9 cellular contexts compared by ENCODE assay signal in genomic region chr5:141913560-141913959, GRCh38. TPM values are rescaled to one million over a fixed set of nuclear protein-coding genes. Genes with fewer than 3 reads are reported as not detected.
DNase-seq lines count a peak whose midpoint lies in the region; FAIRE-seq lines count a peak whose summit lies in the region.
"Had no signal": no experiment of that assay in that cellular context is flagged by ENCODE, and none has a peak within 500 bp of the region (broad histone marks: within the 10 kb centered on the region; RNA-seq: fewer than 3 reads in every experiment).

No MANE protein-coding gene starts in this region.

- peaks cover 14% of the 10 kb centered on the region for H3K4me1 Mint-ChIP-seq in activated naive CD4-positive, alpha-beta T cell treated with anti-CD3 and anti-CD28 coated beads, Interleukin-2, amount 10 ng/mL, durations not matched to agents 7 days and 5 days

- H2AFZ ChIP-seq in mesenchymal stem cell (ENCODE audit: low read depth, low read length), result no peak overlapping the region

- peaks cover 12% of the 10 kb centered on the region for H3K4me1 ChIP-seq in adipocyte (ENCODE audit: control insufficient read depth, insufficient read depth, low read length)
- H3K4me1 ChIP-seq in mesenchymal stem cell (ENCODE audit: control insufficient read depth, insufficient read depth, low read depth, low read length), result peaks cover 9% of the 10 kb centered on the region

- no peak overlapping the region for H3K18ac ChIP-seq in mesenchymal stem cell (ENCODE audit: low read depth in 1 of 2, low read length in 2 of 2)

- no peak overlapping the region for H3K14ac ChIP-seq in mesenchymal stem cell (ENCODE audit: low read length in 2 of 2)

- DNase-seq in activated naive CD4-positive, alpha-beta T cell treated with anti-CD3 and anti-CD28 coated beads, Interleukin-2, amount 10 ng/mL, durations not matched to agents 7 days and 5 days, result no peak
- DNase-seq in activated naive CD4-positive, alpha-beta T cell treated with Interleukin-2 at 50 U/mL for 16 hours, result no peak
- no peak for DNase-seq in adipocyte (ENCODE audit: low read depth)
- no peak for DNase-seq in mesenchymal stem cell
- peak; percentile 45 for DNase-seq in superior temporal gyrus (ENCODE audit: extremely low spot score)
- no peak for DNase-seq in NCI-H1105 (lab: John Stamatoyannopoulos, UW)
- DNase-seq in SKM-1 (lab: John Stamatoyannopoulos, UW; ENCODE audit: unreplicated experiment), result no peak
- no peak for DNase-seq in RCC 7860 (ENCODE audit: low spot score)

- H3K4ac ChIP-seq in mesenchymal stem cell (ENCODE audit: low read depth in 1 of 2, low read length in 2 of 2), result no peak overlapping the region

- H3K9me3 ChIP-seq in adipocyte (ENCODE audit: control insufficient read depth, low read length) (no peaks in the 10 kb centered on the region), mesenchymal stem cell (ENCODE audit: control insufficient read depth, low read length) (no peaks in the 10 kb centered on the region)

- no peaks in the 10 kb centered on the region for H3K36me3 Mint-ChIP-seq in activated naive CD4-positive, alpha-beta T cell treated with anti-CD3 and anti-CD28 coated beads, Interleukin-2, amount 10 ng/mL, durations not matched to agents 7 days and 5 days

- no peak overlapping the region for H3K27ac ChIP-seq in mesenchymal stem cell (ENCODE audit: low read length, poor library complexity, severe bottlenecking)

- CTCF ChIA-PET in activated naive CD4-positive, alpha-beta T cell treated with anti-CD3 and anti-CD28 coated beads, Interleukin-2, amount 10 ng/mL, durations not matched to agents 7 days and 5 days (lab: Charles Lee), result interaction anchor here (1.6 kb wide), 1 partner anchor 34 kb away, joined by 5 read pairs; no protein-coding TSS in a partner anchor

- no peak overlapping the region for H2AK5ac ChIP-seq in mesenchymal stem cell (ENCODE audit: low read length, severe bottlenecking)

- H3K27me3 ChIP-seq in adipocyte (replicated peaks; ENCODE audit: control insufficient read depth, insufficient read depth, low read length) (peaks cover 8% of the 10 kb centered on the region), mesenchymal stem cell (ENCODE audit: control insufficient read depth in 1 of 2, insufficient read depth in 1 of 2, low read length in 2 of 2) (peaks cover 0 to 58% of the 10 kb centered on the region in 2 experiments)

- H2BK5ac ChIP-seq in mesenchymal stem cell (ENCODE audit: low read depth, low read length, poor library complexity, severe bottlenecking), result no peak overlapping the region

- H3K4me3 Mint-ChIP-seq in activated naive CD4-positive, alpha-beta T cell treated with anti-CD3 and anti-CD28 coated beads, Interleukin-2, amount 10 ng/mL, durations not matched to agents 7 days and 5 days, result peak overlapping the region; percentile 14

- no peaks in the 10 kb centered on the region for H3K79me1 ChIP-seq in mesenchymal stem cell (replicated peaks; ENCODE audit: low read length, poor library complexity, severe bottlenecking)

- no peak for FAIRE-seq in RCC 7860 (lab: Jason Lieb, UNC)

- no peak overlapping the region for H4K8ac ChIP-seq in mesenchymal stem cell (ENCODE audit: low read length)

- H3K9ac ChIP-seq in adipocyte (ENCODE audit: low read length) (peak overlapping the region; percentile 73), mesenchymal stem cell (ENCODE audit: low read length) (peak overlapping the region; percentile 74)

- H2BK120ac ChIP-seq in mesenchymal stem cell (ENCODE audit: low read depth, low read length), result no peak overlapping the region

- 38% methylated on average over 8 of the region's 10 CpGs for WGBS in mesenchymal stem cell

- H3K27ac Mint-ChIP-seq in activated naive CD4-positive, alpha-beta T cell treated with anti-CD3 and anti-CD28 coated beads, Interleukin-2, amount 10 ng/mL, durations not matched to agents 7 days and 5 days, result no peak overlapping the region

- H4K91ac ChIP-seq in mesenchymal stem cell (ENCODE audit: low read length), result no peak overlapping the region

- H2BK15ac ChIP-seq in mesenchymal stem cell (ENCODE audit: low read depth, poor library complexity, severe bottlenecking), result no peak overlapping the region

- no peak overlapping the region for H3K23ac ChIP-seq in mesenchymal stem cell (ENCODE audit: low read length in 2 of 2)

- no peak overlapping the region for H2BK12ac ChIP-seq in mesenchymal stem cell (ENCODE audit: low read length in 2 of 2)

- peaks cover 72% of the 10 kb centered on the region for H3K27me3 Mint-ChIP-seq in activated naive CD4-positive, alpha-beta T cell treated with anti-CD3 and anti-CD28 coated beads, Interleukin-2, amount 10 ng/mL, durations not matched to agents 7 days and 5 days

- no peak overlapping the region for H3K4me2 ChIP-seq in mesenchymal stem cell (ENCODE audit: low read length, poor library complexity, severe bottlenecking)

- H3K9me3 Mint-ChIP-seq in activated naive CD4-positive, alpha-beta T cell treated with anti-CD3 and anti-CD28 coated beads, Interleukin-2, amount 10 ng/mL, durations not matched to agents 7 days and 5 days, result no peaks in the 10 kb centered on the region
- H3K9me3 Mint-ChIP-seq: activated naive CD4-positive, alpha-beta T cell treated with anti-CD3 and anti-CD28 coated beads, Interleukin-2, amount 50 U/mL, for 72 hours had no signal

- H3K36me3 ChIP-seq in adipocyte (ENCODE audit: control insufficient read depth, insufficient read depth, low read length, severe bottlenecking), result no peaks in the 10 kb centered on the region
- no peaks in the 10 kb centered on the region for H3K36me3 ChIP-seq in mesenchymal stem cell (ENCODE audit: control insufficient read depth in 1 of 2, insufficient read depth in 2 of 2, low read depth in 1 of 2, low read length in 2 of 2)

- H3K4me3 ChIP-seq in adipocyte (ENCODE audit: low read length), result peak overlapping the region; percentile 73
- H3K4me3 ChIP-seq in mesenchymal stem cell (ENCODE audit: insufficient read depth in 1 of 2, low read depth in 1 of 2, low read length in 2 of 2), result peak overlapping the region in 1 of 2 experiments; percentile 70

RNA-seq across cellular contexts. Expression of gene DELE1, which starts 10.1 kb away (rescaled TPM):
- polyA plus RNA-seq in mesenchymal stem cell (2013, experiment 1 of 2), result 36.7 TPM
- 36.2 TPM for polyA plus RNA-seq in mesenchymal stem cell (2013, experiment 2 of 2)

RNA-seq across cellular contexts. Expression of gene PCDH1, which starts 35.4 kb away (rescaled TPM):
- polyA plus RNA-seq in mesenchymal stem cell (2013, experiment 1 of 2), result 2.1 TPM
- 2.0 TPM for polyA plus RNA-seq in mesenchymal stem cell (2013, experiment 2 of 2)

RNA-seq across cellular contexts. Expression of gene PCDH12, which starts 44.4 kb away (rescaled TPM):
- 0.10 TPM for polyA plus RNA-seq in mesenchymal stem cell (2013, experiment 1 of 2)
- 0.11 TPM for polyA plus RNA-seq in mesenchymal stem cell (2013, experiment 2 of 2)

RNA-seq across cellular contexts. Expression of gene RNF14, which starts 55.3 kb away (rescaled TPM):
- polyA plus RNA-seq in mesenchymal stem cell (2013, experiment 1 of 2), result 48.6 TPM
- polyA plus RNA-seq in mesenchymal stem cell (2013, experiment 2 of 2), result 52.3 TPM
